In genomic region chr2:167729911-167730310, GRCh38 we compare ENCODE assay signal across 21 cellular contexts.
A peak's percentile ranks its signal among the peaks of the same experiment; 100 is the strongest.
DNase-seq lines count a peak whose midpoint lies in the region; ATAC-seq lines count a peak whose summit lies in the region.
"Had no signal": no experiment of that assay in that cellular context is flagged by ENCODE, and none has a peak within 500 bp of the region (broad histone marks: within the 10 kb centered on the region; RNA-seq: fewer than 3 reads in every experiment).

No MANE protein-coding gene starts in this region.

- DNase-seq in Ammon's horn (ENCODE audit: low spot score) (peak; percentile 35), NCI-H345 (lab: John Stamatoyannopoulos, UW) (peak; percentile 64), fibroblast of gingiva (ENCODE audit: low read depth) (peak; percentile 1), pons (ENCODE audit: low spot score) (peak; percentile 37), NCI-H1417 treated with DMSO at 0.1 percent for 48 hours (lab: John Stamatoyannopoulos, UW) (no peak), NCI-H82 (lab: John Stamatoyannopoulos, UW) (no peak), NCI-H1436 treated with DMSO at 0.1 percent for 48 hours (lab: John Stamatoyannopoulos, UW) (no peak)
- DNase-seq: AML-193; CD8-positive, alpha-beta memory T cell; DMS53; GF-D8; GOT3; IMR-90; NCI-H1694; NCI-H2081; NCI-H510A treated with DMSO at 0.1 percent for 48 hours; PC-3; RPMI8226; SJCRH30 had no signal

- no peak for ATAC-seq in HG02840 (IDR thresholded peaks at IDR 0.05; ENCODE audit: low FRiP score, unreplicated experiment)
- ATAC-seq: HCT116, PC-3 had no signal

Comparison
In these comparisons a context has a peak if more than half of its experiments do, and no peak if none do; other contexts are left out.
1. DNase-seq: peak in Ammon's horn (single experiment), NCI-H345 (single experiment), fibroblast of gingiva (single experiment) and pons (single experiment); none in NCI-H1417 treated with DMSO at 0.1 percent for 48 hours (single experiment), NCI-H82 (single experiment) and NCI-H1436 treated with DMSO at 0.1 percent for 48 hours (single experiment).